In genomic region chr12:95796225-95796981, GRCh38 we compare ENCODE assay signal across 1 cellular context.
A peak's percentile ranks its signal among the peaks of the same experiment; 100 is the strongest.
TF ChIP-seq lines count a peak whose summit lies in the region.

No MANE protein-coding gene starts in this region.

TF ChIP-seq in A549, 52 proteins besides CTCF, POLR2A, EP300 and RAD21:
- TF ChIP-seq EHF (CRISPR knock-in tag; IDR thresholded peaks at IDR 0.05) (0 out of 2 replicates have a peak, but pooled peaks have one; percentile 18), BHLHE40 (IDR thresholded peaks at IDR 0.05; ENCODE audit: low read depth, low read length) (no peak), HDAC2 (IDR thresholded peaks at IDR 0.05) (no peak), SMC3 (IDR thresholded peaks at IDR 0.05) (no peak), USF2 (IDR thresholded peaks at IDR 0.05) (no peak), NFE2L2 (conservative IDR thresholded peaks at IDR 0.05; ENCODE audit: low read length) (no peak), RFX5 (IDR thresholded peaks at IDR 0.05) (no peak), FOSB (CRISPR knock-in tag; IDR thresholded peaks at IDR 0.05) (no peak), REST (IDR thresholded peaks at IDR 0.05) (no peak), ZNF302 (CRISPR knock-in tag; IDR thresholded peaks at IDR 0.05) (no peak), FOSL2 (IDR thresholded peaks at IDR 0.05) (no peak), FOSL2 (CRISPR knock-in tag; IDR thresholded peaks at IDR 0.05) (peak; percentile 41), FOXS1 (CRISPR knock-in tag; IDR thresholded peaks at IDR 0.05) (no peak), HOXB13 (CRISPR knock-in tag; IDR thresholded peaks at IDR 0.05; ENCODE audit: low read depth) (no peak), CBX2 (IDR thresholded peaks at IDR 0.05; ENCODE audit: borderline replicate concordance, low read depth) (no peak), RARB (CRISPR knock-in tag; IDR thresholded peaks at IDR 0.05) (0 out of 2 replicates have a peak, but pooled peaks have one; percentile 22), CEBPB (IDR thresholded peaks at IDR 0.05) (peak in 1 of 2 experiments; percentile 41; a peak in 1 of 4 replicates), HEYL (CRISPR knock-in tag; IDR thresholded peaks at IDR 0.05) (0 out of 2 replicates have a peak, but pooled peaks have one; percentile 7), RCOR1 (IDR thresholded peaks at IDR 0.05; ENCODE audit: low read depth, low read length) (no peak), KDM1A (IDR thresholded peaks at IDR 0.05; ENCODE audit: low read depth) (no peak), CHD4 (IDR thresholded peaks at IDR 0.05; ENCODE audit: borderline replicate concordance) (no peak)
